In genomic region chr3:17032407-17033034, GRCh38 we compare ENCODE assay signal across 8 cellular contexts.
DNase-seq lines count a peak whose midpoint lies in the region; ATAC-seq and TF ChIP-seq lines count a peak whose summit lies in the region.

No MANE protein-coding gene starts in this region.

- peak; percentile 17 for DNase-seq in GDM1 (lab: John Stamatoyannopoulos, UW)
- DNase-seq in HuH-7.5 (ENCODE audit: low spot score) = peak; percentile 25
- DNase-seq in activated T-helper 1 cell treated with anti-CD3 and anti-CD28 coated beads, Interleukin-12 subunit alpha, Interleukin-12 subunit beta, Interleukin-2, Interleukin-4 antibody, amounts not matched to agents 30 ng/mL and 10 ng/mL and 1 ng/mL, durations not matched to agents 14 hours and 24 hours and 36 hours (ENCODE audit: low spot score) = no peak
- DNase-seq in hepatocyte (ENCODE audit: low spot score) = peak; percentile 62
- no peak for DNase-seq in stimulated activated naive B cell treated with anti-CD40 and anti-IgM and Interleukin-4, amounts not matched to agents 10 μg/mL and 1 μg/mL and 100 μg/mL, for 72 hours
- DNase-seq in activated CD8-positive, alpha-beta memory T cell treated with anti-CD3 and anti-CD28 coated beads, Interleukin-2, amount 10 ng/mL, durations not matched to agents 7 days and 5 days = no peak
- no peak for DNase-seq in NOMO-1 treated with dmso at 0.1 percent for 144 hours (lab: John Stamatoyannopoulos, UW; ENCODE audit: unreplicated experiment)

- no peak overlapping the region for H3K4me3 ChIP-seq in hepatocyte

- peak; percentile 43 to 50 for ATAC-seq in stimulated activated naive B cell treated with anti-CD40 and anti-IgM and Interleukin-4, amounts not matched to agents 10 μg/mL and 1 μg/mL and 100 μg/mL, for 72 hours (replicated peaks)
- ATAC-seq in activated CD8-positive, alpha-beta memory T cell treated with anti-CD3 and anti-CD28 coated beads, Interleukin-2, amount 10 ng/mL, durations not matched to agents 7 days and 5 days = no peak
- ATAC-seq in HG03439 (IDR thresholded peaks at IDR 0.05; ENCODE audit: unreplicated experiment) = no peak

- no peak overlapping the region for H3K4me2 ChIP-seq in hepatocyte

- H3K27ac ChIP-seq in hepatocyte = no peak overlapping the region

- H3K36me3 Mint-ChIP-seq in activated T-helper 1 cell treated with anti-CD3 and anti-CD28 coated beads, Interleukin-12 subunit alpha, Interleukin-12 subunit beta, Interleukin-2, Interleukin-4 antibody, amounts not matched to agents 30 ng/mL and 10 ng/mL and 1 ng/mL, durations not matched to agents 14 hours and 24 hours and 36 hours (ENCODE audit: low read depth) = peaks cover 10% of the 10 kb centered on the region
- H3K36me3 Mint-ChIP-seq in stimulated activated naive B cell treated with anti-CD40 and anti-IgM and Interleukin-4, amounts not matched to agents 10 μg/mL and 1 μg/mL and 100 μg/mL, for 72 hours = peaks cover 8 to 20% of the 10 kb centered on the region in 2 donors
- H3K36me3 Mint-ChIP-seq in activated CD8-positive, alpha-beta memory T cell treated with anti-CD3 and anti-CD28 coated beads, Interleukin-2, amount 10 ng/mL, durations not matched to agents 7 days and 5 days = peaks cover 4% of the 10 kb centered on the region

- 49% methylated on average over 3 of the region's 3 CpGs for WGBS in hepatocyte (ENCODE audit: low lambda C conversion rate, missing lambda C conversion rate)

- H3K4me1 Mint-ChIP-seq in activated T-helper 1 cell treated with anti-CD3 and anti-CD28 coated beads, Interleukin-12 subunit alpha, Interleukin-12 subunit beta, Interleukin-2, Interleukin-4 antibody, amounts not matched to agents 30 ng/mL and 10 ng/mL and 1 ng/mL, durations not matched to agents 14 hours and 24 hours and 36 hours (ENCODE audit: low read depth) = peaks cover 64% of the 10 kb centered on the region
- peaks cover 33 to 65% of the 10 kb centered on the region in 2 donors for H3K4me1 Mint-ChIP-seq in stimulated activated naive B cell treated with anti-CD40 and anti-IgM and Interleukin-4, amounts not matched to agents 10 μg/mL and 1 μg/mL and 100 μg/mL, for 72 hours
- H3K4me1 Mint-ChIP-seq in activated CD8-positive, alpha-beta memory T cell treated with anti-CD3 and anti-CD28 coated beads, Interleukin-2, amount 10 ng/mL, durations not matched to agents 7 days and 5 days = peaks cover 44% of the 10 kb centered on the region

- no peaks in the 10 kb centered on the region for H3K79me2 ChIP-seq in hepatocyte

- H4K20me1 ChIP-seq in hepatocyte (ENCODE audit: insufficient read depth, poor library complexity, severe bottlenecking) = no peaks in the 10 kb centered on the region

- peak overlapping the region; percentile 2 for H3K27ac Mint-ChIP-seq in activated T-helper 1 cell treated with anti-CD3 and anti-CD28 coated beads, Interleukin-12 subunit alpha, Interleukin-12 subunit beta, Interleukin-2, Interleukin-4 antibody, amounts not matched to agents 30 ng/mL and 10 ng/mL and 1 ng/mL, durations not matched to agents 14 hours and 24 hours and 36 hours
- no peak overlapping the region for H3K27ac Mint-ChIP-seq in stimulated activated naive B cell treated with anti-CD40 and anti-IgM and Interleukin-4, amounts not matched to agents 10 μg/mL and 1 μg/mL and 100 μg/mL, for 72 hours
- no peak overlapping the region for H3K27ac Mint-ChIP-seq in activated CD8-positive, alpha-beta memory T cell treated with anti-CD3 and anti-CD28 coated beads, Interleukin-2, amount 10 ng/mL, durations not matched to agents 7 days and 5 days

- H3K9me3 ChIP-seq in hepatocyte (ENCODE audit: low read depth) = no peaks in the 10 kb centered on the region

- CTCF ChIA-PET in activated CD8-positive, alpha-beta memory T cell treated with anti-CD3 and anti-CD28 coated beads, Interleukin-2, amount 10 ng/mL, durations not matched to agents 7 days and 5 days (lab: Charles Lee) = interaction anchor here (0.9 to 1.6 kb wide), 2 partner anchors 148 to 183 kb away, joined by 3 to 7 read pairs; partner anchors contain the start of gene PLCL2

- no peak overlapping the region for H3K4me3 Mint-ChIP-seq in activated T-helper 1 cell treated with anti-CD3 and anti-CD28 coated beads, Interleukin-12 subunit alpha, Interleukin-12 subunit beta, Interleukin-2, Interleukin-4 antibody, amounts not matched to agents 30 ng/mL and 10 ng/mL and 1 ng/mL, durations not matched to agents 14 hours and 24 hours and 36 hours
- H3K4me3 Mint-ChIP-seq in stimulated activated naive B cell treated with anti-CD40 and anti-IgM and Interleukin-4, amounts not matched to agents 10 μg/mL and 1 μg/mL and 100 μg/mL, for 72 hours = no peak overlapping the region
- H3K4me3 Mint-ChIP-seq in activated CD8-positive, alpha-beta memory T cell treated with anti-CD3 and anti-CD28 coated beads, Interleukin-2, amount 10 ng/mL, durations not matched to agents 7 days and 5 days = no peak overlapping the region

- H3K9me2 ChIP-seq in hepatocyte (replicated peaks; ENCODE audit: insufficient read depth) = no peaks in the 10 kb centered on the region

- H3K36me3 ChIP-seq in hepatocyte (replicated peaks; ENCODE audit: insufficient read depth, low read depth) = no peaks in the 10 kb centered on the region

- intact Hi-C loops in activated T-helper 1 cell treated with anti-CD3 and anti-CD28 coated beads, Interleukin-12 subunit alpha, Interleukin-12 subunit beta, Interleukin-2, Interleukin-4 antibody, amounts not matched to agents 30 ng/mL and 10 ng/mL and 1 ng/mL, durations not matched to agents 14 hours and 24 hours and 36 hours (cut with micrococcal nuclease) = loop anchor here (1.0 kb wide), 2 partner anchors 9 to 13 kb away; no protein-coding TSS in a partner anchor

- peaks cover 1% of the 10 kb centered on the region for H3K27me3 Mint-ChIP-seq in activated T-helper 1 cell treated with anti-CD3 and anti-CD28 coated beads, Interleukin-12 subunit alpha, Interleukin-12 subunit beta, Interleukin-2, Interleukin-4 antibody, amounts not matched to agents 30 ng/mL and 10 ng/mL and 1 ng/mL, durations not matched to agents 14 hours and 24 hours and 36 hours (ENCODE audit: insufficient read depth)
- H3K27me3 Mint-ChIP-seq in stimulated activated naive B cell treated with anti-CD40 and anti-IgM and Interleukin-4, amounts not matched to agents 10 μg/mL and 1 μg/mL and 100 μg/mL, for 72 hours = no peaks in the 10 kb centered on the region
- H3K27me3 Mint-ChIP-seq in activated CD8-positive, alpha-beta memory T cell treated with anti-CD3 and anti-CD28 coated beads, Interleukin-2, amount 10 ng/mL, durations not matched to agents 7 days and 5 days = no peaks in the 10 kb centered on the region

- no peak overlapping the region for H2AFZ ChIP-seq in hepatocyte

- H3K9me3 Mint-ChIP-seq in activated T-helper 1 cell treated with anti-CD3 and anti-CD28 coated beads, Interleukin-12 subunit alpha, Interleukin-12 subunit beta, Interleukin-2, Interleukin-4 antibody, amounts not matched to agents 30 ng/mL and 10 ng/mL and 1 ng/mL, durations not matched to agents 14 hours and 24 hours and 36 hours = no peaks in the 10 kb centered on the region
- H3K9me3 Mint-ChIP-seq in stimulated activated naive B cell treated with anti-CD40 and anti-IgM and Interleukin-4, amounts not matched to agents 10 μg/mL and 1 μg/mL and 100 μg/mL, for 72 hours = no peaks in the 10 kb centered on the region
- no peaks in the 10 kb centered on the region for H3K9me3 Mint-ChIP-seq in activated CD8-positive, alpha-beta memory T cell treated with anti-CD3 and anti-CD28 coated beads, Interleukin-2, amount 10 ng/mL, durations not matched to agents 7 days and 5 days (ENCODE audit: low read depth)

- TF ChIP-seq CTCF in hepatocyte (IDR thresholded peaks at IDR 0.05; ENCODE audit: poor library complexity) = peak; percentile 72

- H3K27me3 ChIP-seq in hepatocyte = no peaks in the 10 kb centered on the region

- no peaks in the 10 kb centered on the region for H3K4me1 ChIP-seq in hepatocyte (ENCODE audit: insufficient read depth)

Comparison
In these comparisons a context has a peak if more than half of its experiments do, and no peak if none do; other contexts are left out.
1. DNase-seq: peak in GDM1 (single experiment), HuH-7.5 (single experiment) and hepatocyte (single experiment); none in activated T-helper 1 cell treated with anti-CD3 and anti-CD28 coated beads, Interleukin-12 subunit alpha, Interleukin-12 subunit beta, Interleukin-2, Interleukin-4 antibody, amounts not matched to agents 30 ng/mL and 10 ng/mL and 1 ng/mL, durations not matched to agents 14 hours and 24 hours and 36 hours (single experiment), stimulated activated naive B cell treated with anti-CD40 and anti-IgM and Interleukin-4, amounts not matched to agents 10 μg/mL and 1 μg/mL and 100 μg/mL, for 72 hours (single experiment), activated CD8-positive, alpha-beta memory T cell treated with anti-CD3 and anti-CD28 coated beads, Interleukin-2, amount 10 ng/mL, durations not matched to agents 7 days and 5 days (single experiment) and NOMO-1 treated with dmso at 0.1 percent for 144 hours (single experiment).
2. ATAC-seq: peak in stimulated activated naive B cell treated with anti-CD40 and anti-IgM and Interleukin-4, amounts not matched to agents 10 μg/mL and 1 μg/mL and 100 μg/mL, for 72 hours (2 of 2); none in activated CD8-positive, alpha-beta memory T cell treated with anti-CD3 and anti-CD28 coated beads, Interleukin-2, amount 10 ng/mL, durations not matched to agents 7 days and 5 days (single experiment) and HG03439 (single experiment).